ENCODE assay signal across 10 cellular contexts in the genomic region with DNA sequence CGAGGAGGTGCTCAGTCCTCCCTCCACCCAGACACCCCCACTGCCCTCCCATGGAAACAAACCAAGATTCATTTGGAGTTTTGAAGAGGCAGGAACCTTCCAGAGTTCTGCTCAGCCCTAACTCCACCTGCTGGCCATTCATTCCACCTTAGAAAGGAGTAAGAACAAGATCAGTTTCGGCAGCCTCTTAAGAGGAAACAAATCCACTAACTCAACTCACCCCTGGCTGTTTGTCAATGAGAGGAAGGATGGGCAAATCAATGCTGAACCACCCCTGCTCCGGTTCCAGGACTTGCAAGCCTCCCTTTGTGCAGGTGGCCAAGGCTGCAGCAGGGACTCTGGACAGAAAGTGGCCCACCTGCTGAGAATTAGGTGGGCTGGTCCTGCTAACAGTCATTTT. TPM values are rescaled to one million over a fixed set of nuclear protein-coding genes. Genes with fewer than 3 reads are reported as not detected.
DNase-seq lines count a peak whose midpoint lies in the region; ATAC-seq, FAIRE-seq and TF ChIP-seq lines count a peak whose summit lies in the region.
"Had no signal": no experiment of that assay in that cellular context is flagged by ENCODE, and none has a peak within 500 bp of the region (broad histone marks: within the 10 kb centered on the region; RNA-seq: fewer than 3 reads in every experiment).

No MANE protein-coding gene starts in this region.

- H2AK5ac ChIP-seq in mesendoderm (ENCODE audit: low read length) = no peak overlapping the region

- no peak overlapping the region for H3K9ac ChIP-seq in mesendoderm (ENCODE audit: low read length)

- FAIRE-seq in pancreas (lab: Jason Lieb, UNC) = no peak

- no peak overlapping the region for H3K4me3 ChIP-seq in LNCaP clone FGC (ENCODE audit: low read depth, low read length)
- H3K4me3 ChIP-seq in brain microvascular endothelial cell (ENCODE audit: low read depth, low read length) = no peak overlapping the region
- H3K4me3 ChIP-seq in mesendoderm (ENCODE audit: low read length) = no peak overlapping the region
- no peak overlapping the region for H3K4me3 ChIP-seq in pancreas
- H3K4me3 ChIP-seq: spleen had no signal

- no peak overlapping the region for H2BK15ac ChIP-seq in mesendoderm (replicated peaks; ENCODE audit: low read depth)

- H4K8ac ChIP-seq in mesendoderm (ENCODE audit: low read depth, low read length) = no peak overlapping the region

- no peak overlapping the region for H3K4ac ChIP-seq in mesendoderm (ENCODE audit: low read depth, low read length)

- no peak overlapping the region for H3K56ac ChIP-seq in mesendoderm (ENCODE audit: low read length)

- H3K4me2 ChIP-seq in mesendoderm (ENCODE audit: low read length) = no peak overlapping the region

- no peak overlapping the region for H2BK120ac ChIP-seq in mesendoderm (ENCODE audit: low read depth, low read length)

- no peak overlapping the region for H3K23ac ChIP-seq in mesendoderm (ENCODE audit: low read length)

- H3K27me3 ChIP-seq in brain microvascular endothelial cell (replicated peaks) = no peaks in the 10 kb centered on the region
- H3K27me3 ChIP-seq in mesendoderm (ENCODE audit: insufficient read depth, low read length, poor library complexity) = no peaks in the 10 kb centered on the region
- no peaks in the 10 kb centered on the region for H3K27me3 ChIP-seq in pancreas

- H3K9me3 ChIP-seq in pancreas = no peaks in the 10 kb centered on the region
- H3K9me3 ChIP-seq: spleen had no signal

- no peaks in the 10 kb centered on the region for H3K79me1 ChIP-seq in mesendoderm (ENCODE audit: low read length)

- no peak overlapping the region for H3K18ac ChIP-seq in mesendoderm (ENCODE audit: low read length)

- no CpG with 5 or more reads among the region's 3 CpGs for WGBS in mesendoderm (ENCODE audit: extremely low coverage, insufficient coverage, low lambda C conversion rate)
- WGBS in pancreas, 2 donors = 60 to 61% methylated on average over 3 of the region's 3 CpGs

- H3K79me2 ChIP-seq in mesendoderm (ENCODE audit: control insufficient read depth, insufficient read depth, low read length) = no peaks in the 10 kb centered on the region

- no peak overlapping the region for H3K27ac ChIP-seq in brain microvascular endothelial cell
- H3K27ac ChIP-seq in mesendoderm (ENCODE audit: low read depth, low read length) = no peak overlapping the region
- H3K27ac ChIP-seq in pancreas = no peak overlapping the region
- H3K27ac ChIP-seq: spleen had no signal

- intact Hi-C loops in pancreas (cut with DNase I) = no loop called here

- DNase-seq in ELF-1 (ENCODE audit: low read depth, low spot score) (peak; percentile 20), LNCaP clone FGC (ENCODE audit: low read depth) (no peak), brain microvascular endothelial cell (no peak), mesendoderm (peak; percentile 58), hypothalamus (lab: John Stamatoyannopoulos, UW) (no peak), pancreas (no peak), RKO (ENCODE audit: low spot score) (no peak)
- DNase-seq: NCI-H774, spleen had no signal

- in situ Hi-C loops in brain microvascular endothelial cell (cut with HindIII; ENCODE audit: low pct_ligation_motif_present, low sequenced_read_pairs) = no loop called here

- TF ChIP-seq CTCF in LNCaP clone FGC (IDR thresholded peaks at IDR 0.05; ENCODE audit: control insufficient read depth, extremely low read depth, insufficient read depth) (peak; percentile 62), brain microvascular endothelial cell (IDR thresholded peaks at IDR 0.05; ENCODE audit: low read depth, low read length, missing control alignments) (peak; percentile 38), pancreas (IDR thresholded peaks at IDR 0.05) (no peak)

- ATAC-seq in pancreas (no peak), GM21717 (IDR thresholded peaks at IDR 0.05; ENCODE audit: unreplicated experiment) (no peak)

- no peak overlapping the region for H2BK5ac ChIP-seq in mesendoderm (ENCODE audit: low read length)

- H3K4me1 ChIP-seq in mesendoderm (ENCODE audit: control insufficient read depth, low read depth, low read length) (no peaks in the 10 kb centered on the region), pancreas (no peaks in the 10 kb centered on the region)
- H3K4me1 ChIP-seq: spleen had no signal

- H3K36me3 ChIP-seq in brain microvascular endothelial cell (replicated peaks) (no peaks in the 10 kb centered on the region), mesendoderm (ENCODE audit: control insufficient read depth, insufficient read depth, low read length) (no peaks in the 10 kb centered on the region), pancreas (no peaks in the 10 kb centered on the region)
- H3K36me3 ChIP-seq: spleen had no signal

- H4K5ac ChIP-seq in mesendoderm (ENCODE audit: low read length) = no peak overlapping the region

RNA-seq across cellular contexts. Expression of a gene that starts 26.2 kb away (rescaled TPM):
- polyA plus RNA-seq in mesendoderm (2013, experiment 1 of 2) = 5.5 TPM
- polyA plus RNA-seq in mesendoderm (2013, experiment 2 of 2) = 5.9 TPM
- 1 to 10 TPM in 3 of 6 donors, under 1 TPM in 3; 0.60 to 2.7 (median 1.5) TPM for total RNA-seq in pancreas
- polyA plus RNA-seq in pancreas = 1 to 10 TPM; 2.3 to 4.7 TPM

Comparison
In these comparisons a context has a peak if more than half of its experiments do, and no peak if none do; other contexts are left out.
1. DNase-seq: peak in ELF-1 (single experiment) and mesendoderm (single experiment); none in LNCaP clone FGC (single experiment), brain microvascular endothelial cell (single experiment), hypothalamus (0 of 51), pancreas (0 of 6) and RKO (single experiment).
2. CTCF ChIP-seq: peak in LNCaP clone FGC (single experiment) and brain microvascular endothelial cell (single experiment); none in pancreas (0 of 4).